ENCODE assay signal across 12 cellular contexts in genomic region chr20:4062721-4063606, GRCh38. TPM values are rescaled to one million over a fixed set of nuclear protein-coding genes. Genes with fewer than 3 reads are reported as not detected.
DNase-seq lines count a peak whose midpoint lies in the region; ATAC-seq and TF ChIP-seq lines count a peak whose summit lies in the region.
"Had no signal": no experiment of that assay in that cellular context is flagged by ENCODE, and none has a peak within 500 bp of the region (broad histone marks: within the 10 kb centered on the region; RNA-seq: fewer than 3 reads in every experiment).

No MANE protein-coding gene starts in this region.

- H3K79me2 ChIP-seq in hepatocyte = no peaks in the 10 kb centered on the region

- no peak for TF ChIP-seq CTCF in hepatocyte (IDR thresholded peaks at IDR 0.05; ENCODE audit: poor library complexity)

- H3K4me2 ChIP-seq in hepatocyte = no peak overlapping the region

- ATAC-seq in HG03460 (IDR thresholded peaks at IDR 0.05; ENCODE audit: unreplicated experiment) = no peak
- ATAC-seq: foreskin keratinocyte had no signal

- no peak overlapping the region for H2AFZ ChIP-seq in hepatocyte

- no peaks in the 10 kb centered on the region for H3K9me2 ChIP-seq in hepatocyte (replicated peaks; ENCODE audit: insufficient read depth)

- H3K9me3 ChIP-seq in SJSA1 (replicated peaks) = no peaks in the 10 kb centered on the region
- no peaks in the 10 kb centered on the region for H3K9me3 ChIP-seq in hepatocyte (ENCODE audit: low read depth)
- H3K9me3 ChIP-seq in stomach smooth muscle (ENCODE audit: control insufficient read depth in 2 of 2, low read length in 2 of 2) = no peaks in the 10 kb centered on the region
- H3K9me3 ChIP-seq: Caco-2 had no signal

- H3K36me3 ChIP-seq in SJSA1 = no peaks in the 10 kb centered on the region
- no peaks in the 10 kb centered on the region for H3K36me3 ChIP-seq in hepatocyte (replicated peaks; ENCODE audit: insufficient read depth, low read depth)
- no peaks in the 10 kb centered on the region for H3K36me3 ChIP-seq in stomach smooth muscle (ENCODE audit: control insufficient read depth in 2 of 2, insufficient read depth in 2 of 2, low read length in 2 of 2)

- 88% methylated on average over 6 of the region's 6 CpGs for WGBS in hepatocyte (ENCODE audit: low lambda C conversion rate, missing lambda C conversion rate)

- H3K27me3 ChIP-seq in SJSA1 (replicated peaks) (no peaks in the 10 kb centered on the region), hepatocyte (no peaks in the 10 kb centered on the region), stomach smooth muscle (ENCODE audit: control insufficient read depth in 1 of 2, insufficient read depth in 2 of 2, low read length in 2 of 2) (no peaks in the 10 kb centered on the region)
- H3K27me3 ChIP-seq: foreskin keratinocyte had no signal

- H3K4me1 ChIP-seq in SJSA1 (replicated peaks) (peaks cover 43% of the 10 kb centered on the region), hepatocyte (ENCODE audit: insufficient read depth) (peaks cover 24% of the 10 kb centered on the region), stomach smooth muscle (ENCODE audit: control insufficient read depth, insufficient read depth, low read length) (peaks cover 28% of the 10 kb centered on the region)
- H3K4me1 ChIP-seq: Caco-2 had no signal

- CTCF ChIA-PET in HEK293T (lab: Yijun Ruan, JAX) = no interaction called here

- H3K4me3 ChIP-seq in SJSA1 (no peak overlapping the region), hepatocyte (no peak overlapping the region), stomach smooth muscle (ENCODE audit: low read length in 2 of 2) (no peak overlapping the region)

- DNase-seq in HEK293T (ENCODE audit: extremely low spot score) (no peak), SJSA1 (ENCODE audit: low read depth in 1 of 2, low spot score in 2 of 2) (peak; percentile 46 to 62), hepatocyte (ENCODE audit: low spot score) (no peak), T1000 (lab: John Stamatoyannopoulos, UW) (no peak), hypothalamus (lab: John Stamatoyannopoulos, UW) (no peak)
- DNase-seq: activated naive CD4-positive, alpha-beta T cell; Caco-2; cortex of kidney; foreskin keratinocyte; T-helper 2 cell had no signal

- H3K27ac ChIP-seq in SJSA1 = peak overlapping the region; percentile 87
- H3K27ac ChIP-seq in hepatocyte = peak overlapping the region; percentile 85
- H3K27ac ChIP-seq in stomach smooth muscle (ENCODE audit: low read length) = peak overlapping the region; percentile 70
- H3K27ac ChIP-seq: foreskin keratinocyte had no signal

- POLR2A ChIA-PET in HEK293T (lab: Yijun Ruan, JAX) = no interaction called here

- no peak overlapping the region for H3K9ac ChIP-seq in stomach smooth muscle (ENCODE audit: low read length in 2 of 2)

- H4K20me1 ChIP-seq in hepatocyte (ENCODE audit: insufficient read depth, poor library complexity, severe bottlenecking) = no peaks in the 10 kb centered on the region

TF ChIP-seq in HEK293T, 16 proteins besides CTCF, POLR2A, EP300 and RAD21:
- TF ChIP-seq L3MBTL2 (conservative IDR thresholded peaks at IDR 0.05) (peak; percentile 61), PKNOX1 (IDR thresholded peaks at IDR 0.05) (peak; percentile 43; the same call in 1 of the 2 replicates), ELF4 (IDR thresholded peaks at IDR 0.05) (no peak)

RNA-seq across cellular contexts. Expression of gene RNF24, which starts 47.6 kb away (rescaled TPM):
- total RNA-seq in SJSA1 (2014; rRNA removed; shearing (Covaris generic)) = 8.8 and 9.6 TPM in 2 replicates
- 16.2 and 16.4 TPM in 2 replicates for total RNA-seq in hepatocyte
- polyA plus RNA-seq in hepatocyte = 23.2 and 24.4 TPM in 2 replicates

Comparison
In these comparisons a context has a peak if more than half of its experiments do, and no peak if none do; other contexts are left out.
1. DNase-seq: peak in SJSA1 (2 of 2); none in HEK293T (single experiment), hepatocyte (single experiment), T1000 (single experiment) and hypothalamus (0 of 51).
2. Peak in every context shown above with its lines, with median percentiles within 50 percentile points of each other: H3K27ac ChIP-seq.